1 cellular context compared by ENCODE assay signal in genomic region chr1:172443666-172444453, GRCh38.
TF ChIP-seq lines count a peak whose summit lies in the region.

Gene PIGC (minus strand): TSS chr1:172444069. CDS start chr1:172442622, 1,447 bp downstream.

TF ChIP-seq in K562, 482 proteins besides CTCF, POLR2A, EP300 and RAD21 (continued from another document and continues in another):
- TF ChIP-seq FOXO4 (CRISPR knock-in tag; IDR thresholded peaks at IDR 0.05) (no peak), GTF2E2 (tag; IDR thresholded peaks at IDR 0.05) (peak; percentile 87), DIDO1 (tag; IDR thresholded peaks at IDR 0.05; ENCODE audit: low read depth) (peak; percentile 72; the same call in 1 of the 2 replicates), PREB (CRISPR knock-in tag; IDR thresholded peaks at IDR 0.05) (0 out of 2 replicates have a peak, but pooled peaks have one; percentile 59), ZNF134 (CRISPR knock-in tag; conservative IDR thresholded peaks at IDR 0.05) (no peak), ZNF780A (CRISPR knock-in tag; IDR thresholded peaks at IDR 0.05) (no peak), SRSF9 (IDR thresholded peaks at IDR 0.05; ENCODE audit: borderline replicate concordance, low read depth, low read length) (no peak), HBP1 (CRISPR knock-in tag; IDR thresholded peaks at IDR 0.05) (no peak), SMARCE1 (IDR thresholded peaks at IDR 0.05) (peak; percentile 66; the same call in 1 of the 2 replicates), ETV5 (CRISPR knock-in tag; IDR thresholded peaks at IDR 0.05; ENCODE audit: low read depth) (peak; percentile 90), ZNF347 (CRISPR knock-in tag; IDR thresholded peaks at IDR 0.05; ENCODE audit: low read depth) (no peak), ZNF785 (CRISPR knock-in tag; IDR thresholded peaks at IDR 0.05) (no peak), POLR3G (IDR thresholded peaks at IDR 0.05; ENCODE audit: extremely low read depth, insufficient read length, insufficient replicate concordance) (no peak), ATF4 (CRISPR knock-in tag; IDR thresholded peaks at IDR 0.05) (no peak; the same call in 1 of the 2 replicates), FOXK1 (CRISPR knock-in tag; IDR thresholded peaks at IDR 0.05; ENCODE audit: borderline replicate concordance) (peak; percentile 57; the same call in 1 of the 2 replicates), SETDB1 (IDR thresholded peaks at IDR 0.05; ENCODE audit: low read length) (no peak), ZNF444 (CRISPR knock-in tag; IDR thresholded peaks at IDR 0.05) (no peak), TARDBP (IDR thresholded peaks at IDR 0.05) (peak; percentile 86), ILF3 (IDR thresholded peaks at IDR 0.05; ENCODE audit: borderline replicate concordance) (0 out of 2 replicates have a peak, but pooled peaks have one; percentile 16), CAMTA2 (CRISPR knock-in tag; conservative IDR thresholded peaks at IDR 0.05) (0 out of 2 replicates have a peak, but pooled peaks have one; percentile 83), ZNF830 (CRISPR knock-in tag; IDR thresholded peaks at IDR 0.05) (0 out of 2 replicates have a peak, but pooled peaks have one; percentile 28), RBBP5 (IDR thresholded peaks at IDR 0.05; ENCODE audit: borderline replicate concordance, insufficient read depth, low read length, poor library complexity, severe bottlenecking) (peak; percentile 98), ZKSCAN3 (CRISPR knock-in tag; IDR thresholded peaks at IDR 0.05) (no peak), ARID2 (IDR thresholded peaks at IDR 0.05) (no peak), ZNF699 (CRISPR knock-in tag; IDR thresholded peaks at IDR 0.05; ENCODE audit: insufficient replicate concordance) (no peak), TGIF2 (CRISPR knock-in tag; IDR thresholded peaks at IDR 0.05) (peak; percentile 91), HSF4 (CRISPR knock-in tag; IDR thresholded peaks at IDR 0.05; ENCODE audit: borderline replicate concordance) (no peak), CCNT2 (IDR thresholded peaks at IDR 0.05; ENCODE audit: borderline replicate concordance, extremely low read depth, insufficient read length, low read depth, low read length) (peak; percentile 52), SIN3A (IDR thresholded peaks at IDR 0.05; ENCODE audit: borderline replicate concordance in 2 of 2, control insufficient read depth in 1 of 2, low read depth in 2 of 2, low read length in 2 of 2) (peak in 1 of 2 experiments; percentile 78; a peak in 1 of 4 replicates), KDM1A (IDR thresholded peaks at IDR 0.05) (peak; percentile 52 to 57; a peak in 3 of 4 replicates), RUNX1 (IDR thresholded peaks at IDR 0.05; ENCODE audit: low read depth) (no peak), CHD4 (IDR thresholded peaks at IDR 0.05; ENCODE audit: insufficient read depth, insufficient replicate concordance, low read depth, low read length, poor library complexity, severe bottlenecking) (no peak), ZBTB17 (CRISPR knock-in tag; IDR thresholded peaks at IDR 0.05) (peak; percentile 63; the same call in 1 of the 2 replicates), ZBTB43 (CRISPR knock-in tag; IDR thresholded peaks at IDR 0.05) (0 out of 2 replicates have a peak, but pooled peaks have one; percentile 87), SMAD4 (CRISPR knock-in tag; conservative IDR thresholded peaks at IDR 0.05) (peak; percentile 67), ZNF311 (CRISPR knock-in tag; IDR thresholded peaks at IDR 0.05) (no peak), MEIS2 (IDR thresholded peaks at IDR 0.05; ENCODE audit: partially characterized antibody) (no peak), YBX1 (IDR thresholded peaks at IDR 0.05) (no peak), ZBTB12 (CRISPR knock-in tag; IDR thresholded peaks at IDR 0.05) (no peak), TAF15 (IDR thresholded peaks at IDR 0.05; ENCODE audit: low read depth, low read length) (no peak), ZBTB49 (CRISPR knock-in tag; IDR thresholded peaks at IDR 0.05; ENCODE audit: borderline replicate concordance) (peak; percentile 78; the same call in 1 of the 2 replicates), ELF4 (CRISPR knock-in tag; IDR thresholded peaks at IDR 0.05) (peak; percentile 81)
- TF ChIP-seq, protein P1, sequence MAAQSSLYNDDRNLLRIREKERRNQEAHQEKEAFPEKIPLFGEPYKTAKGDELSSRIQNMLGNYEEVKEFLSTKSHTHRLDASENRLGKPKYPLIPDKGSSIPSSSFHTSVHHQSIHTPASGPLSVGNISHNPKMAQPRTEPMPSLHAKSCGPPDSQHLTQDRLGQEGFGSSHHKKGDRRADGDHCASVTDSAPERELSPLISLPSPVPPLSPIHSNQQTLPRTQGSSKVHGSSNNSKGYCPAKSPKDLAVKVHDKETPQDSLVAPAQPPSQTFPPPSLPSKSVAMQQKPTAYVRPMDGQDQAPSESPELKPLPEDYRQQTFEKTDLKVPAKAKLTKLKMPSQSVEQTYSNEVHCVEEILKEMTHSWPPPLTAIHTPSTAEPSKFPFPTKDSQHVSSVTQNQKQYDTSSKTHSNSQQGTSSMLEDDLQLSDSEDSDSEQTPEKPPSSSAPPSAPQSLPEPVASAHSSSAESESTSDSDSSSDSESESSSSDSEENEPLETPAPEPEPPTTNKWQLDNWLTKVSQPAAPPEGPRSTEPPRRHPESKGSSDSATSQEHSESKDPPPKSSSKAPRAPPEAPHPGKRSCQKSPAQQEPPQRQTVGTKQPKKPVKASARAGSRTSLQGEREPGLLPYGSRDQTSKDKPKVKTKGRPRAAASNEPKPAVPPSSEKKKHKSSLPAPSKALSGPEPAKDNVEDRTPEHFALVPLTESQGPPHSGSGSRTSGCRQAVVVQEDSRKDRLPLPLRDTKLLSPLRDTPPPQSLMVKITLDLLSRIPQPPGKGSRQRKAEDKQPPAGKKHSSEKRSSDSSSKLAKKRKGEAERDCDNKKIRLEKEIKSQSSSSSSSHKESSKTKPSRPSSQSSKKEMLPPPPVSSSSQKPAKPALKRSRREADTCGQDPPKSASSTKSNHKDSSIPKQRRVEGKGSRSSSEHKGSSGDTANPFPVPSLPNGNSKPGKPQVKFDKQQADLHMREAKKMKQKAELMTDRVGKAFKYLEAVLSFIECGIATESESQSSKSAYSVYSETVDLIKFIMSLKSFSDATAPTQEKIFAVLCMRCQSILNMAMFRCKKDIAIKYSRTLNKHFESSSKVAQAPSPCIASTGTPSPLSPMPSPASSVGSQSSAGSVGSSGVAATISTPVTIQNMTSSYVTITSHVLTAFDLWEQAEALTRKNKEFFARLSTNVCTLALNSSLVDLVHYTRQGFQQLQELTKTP (IDR thresholded peaks at IDR 0.05; ENCODE audit: low read depth in 1 of 2, partially characterized antibody in 2 of 2), result peak in 1 of 2 experiments; percentile 27
- TF ChIP-seq, protein P2, sequence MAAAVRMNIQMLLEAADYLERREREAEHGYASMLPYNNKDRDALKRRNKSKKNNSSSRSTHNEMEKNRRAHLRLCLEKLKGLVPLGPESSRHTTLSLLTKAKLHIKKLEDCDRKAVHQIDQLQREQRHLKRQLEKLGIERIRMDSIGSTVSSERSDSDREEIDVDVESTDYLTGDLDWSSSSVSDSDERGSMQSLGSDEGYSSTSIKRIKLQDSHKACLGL (CRISPR knock-in tag; IDR thresholded peaks at IDR 0.05; ENCODE audit: borderline replicate concordance, poor library complexity, severe bottlenecking), result no peak
- TF ChIP-seq, protein P3, sequence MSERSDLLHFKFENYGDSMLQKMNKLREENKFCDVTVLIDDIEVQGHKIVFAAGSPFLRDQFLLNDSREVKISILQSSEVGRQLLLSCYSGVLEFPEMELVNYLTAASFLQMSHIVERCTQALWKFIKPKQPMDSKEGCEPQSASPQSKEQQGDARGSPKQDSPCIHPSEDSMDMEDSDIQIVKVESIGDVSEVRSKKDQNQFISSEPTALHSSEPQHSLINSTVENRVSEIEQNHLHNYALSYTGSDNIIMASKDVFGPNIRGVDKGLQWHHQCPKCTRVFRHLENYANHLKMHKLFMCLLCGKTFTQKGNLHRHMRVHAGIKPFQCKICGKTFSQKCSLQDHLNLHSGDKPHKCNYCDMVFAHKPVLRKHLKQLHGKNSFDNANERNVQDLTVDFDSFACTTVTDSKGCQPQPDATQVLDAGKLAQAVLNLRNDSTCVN (CRISPR knock-in tag; IDR thresholded peaks at IDR 0.05), result no peak
- TF ChIP-seq, protein P4, sequence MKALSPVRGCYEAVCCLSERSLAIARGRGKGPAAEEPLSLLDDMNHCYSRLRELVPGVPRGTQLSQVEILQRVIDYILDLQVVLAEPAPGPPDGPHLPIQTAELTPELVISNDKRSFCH (CRISPR knock-in tag; IDR thresholded peaks at IDR 0.05), result no peak
- TF ChIP-seq, protein P4 (tag; IDR thresholded peaks at IDR 0.05), result peak; percentile 61; the same call in 1 of the 2 replicates
